ENCODE assay signal across 1 cellular context in genomic region chr2:156343096-156343939, GRCh38.
TF ChIP-seq lines count a peak whose summit lies in the region.

No MANE protein-coding gene starts in this region.

TF ChIP-seq in K562, 482 proteins besides CTCF, POLR2A, EP300 and RAD21 (continued from another document and continues in another):
- TF ChIP-seq RNF219 (CRISPR knock-in tag; IDR thresholded peaks at IDR 0.05) (no peak), MYBL2 (IDR thresholded peaks at IDR 0.05; ENCODE audit: low read depth) (no peak), MYBL2 (CRISPR knock-in tag; IDR thresholded peaks at IDR 0.05; ENCODE audit: borderline replicate concordance) (no peak), ZNF696 (CRISPR knock-in tag; conservative IDR thresholded peaks at IDR 0.05) (no peak), NBN (IDR thresholded peaks at IDR 0.05; ENCODE audit: low read depth) (no peak), TAL1 (IDR thresholded peaks at IDR 0.05) (no peak), ATF1 (CRISPR knock-in tag; IDR thresholded peaks at IDR 0.05) (no peak), ATF1 (tag; IDR thresholded peaks at IDR 0.05) (no peak), TOE1 (IDR thresholded peaks at IDR 0.05; ENCODE audit: borderline replicate concordance) (no peak), TOE1 (CRISPR knock-in tag; IDR thresholded peaks at IDR 0.05; ENCODE audit: borderline replicate concordance, low read depth) (no peak), BCL6 (CRISPR knock-in tag; IDR thresholded peaks at IDR 0.05) (no peak), HDAC8 (tag; IDR thresholded peaks at IDR 0.05) (no peak), BRF1 (IDR thresholded peaks at IDR 0.05; ENCODE audit: borderline replicate concordance, extremely low read depth, insufficient read length) (no peak), MIER1 (IDR thresholded peaks at IDR 0.05; ENCODE audit: low read depth) (no peak), KLF16 (IDR thresholded peaks at IDR 0.05) (no peak), GTF2E2 (tag; IDR thresholded peaks at IDR 0.05) (0 out of 2 replicates have a peak, but pooled peaks have one; percentile 19), ZNF12 (CRISPR knock-in tag; IDR thresholded peaks at IDR 0.05) (no peak), TCF7 (IDR thresholded peaks at IDR 0.05; ENCODE audit: borderline replicate concordance) (no peak), RBM34 (IDR thresholded peaks at IDR 0.05; ENCODE audit: borderline replicate concordance, insufficient read depth, low read length) (no peak), SREBF1 (IDR thresholded peaks at IDR 0.05; ENCODE audit: borderline replicate concordance, low read depth, low read length) (no peak), COPS2 (conservative IDR thresholded peaks at IDR 0.05) (no peak), POLR3A (IDR thresholded peaks at IDR 0.05; ENCODE audit: borderline replicate concordance, extremely low read depth, insufficient read depth, insufficient read length) (no peak), STAG1 (CRISPR knock-in tag; IDR thresholded peaks at IDR 0.05; ENCODE audit: borderline replicate concordance) (no peak), HNRNPH1 (optimal IDR thresholded peaks at IDR 0.05; ENCODE audit: low read depth, low read length) (no peak), TCF15 (CRISPR knock-in tag; IDR thresholded peaks at IDR 0.05) (no peak), ZNF253 (CRISPR knock-in tag; conservative IDR thresholded peaks at IDR 0.05) (no peak), E2F5 (CRISPR knock-in tag; IDR thresholded peaks at IDR 0.05) (no peak), KAT8 (IDR thresholded peaks at IDR 0.05; ENCODE audit: low read depth) (no peak), GTF2B (IDR thresholded peaks at IDR 0.05; ENCODE audit: extremely low read depth, insufficient read length) (no peak), ARNT (IDR thresholded peaks at IDR 0.05) (no peak), XRCC5 (IDR thresholded peaks at IDR 0.05; ENCODE audit: low read depth, low read length) (0 out of 2 replicates have a peak, but pooled peaks have one; percentile 4), ZNF134 (CRISPR knock-in tag; conservative IDR thresholded peaks at IDR 0.05) (no peak), NELFE (IDR thresholded peaks at IDR 0.05; ENCODE audit: insufficient read depth, insufficient read length) (no peak), ZNF707 (CRISPR knock-in tag; conservative IDR thresholded peaks at IDR 0.05) (no peak), ZNF408 (CRISPR knock-in tag; IDR thresholded peaks at IDR 0.05; ENCODE audit: low read depth) (no peak), BACH1 (tag; IDR thresholded peaks at IDR 0.05) (no peak), GTF2A2 (tag; IDR thresholded peaks at IDR 0.05) (no peak), CBX1 (IDR thresholded peaks at IDR 0.05; ENCODE audit: low read depth) (no peak), NR4A1 (CRISPR knock-in tag; IDR thresholded peaks at IDR 0.05) (no peak), NR4A1 (tag; IDR thresholded peaks at IDR 0.05) (no peak), ZBTB1 (CRISPR knock-in tag; IDR thresholded peaks at IDR 0.05; ENCODE audit: borderline replicate concordance, low read depth) (no peak)
- TF ChIP-seq, protein P1, sequence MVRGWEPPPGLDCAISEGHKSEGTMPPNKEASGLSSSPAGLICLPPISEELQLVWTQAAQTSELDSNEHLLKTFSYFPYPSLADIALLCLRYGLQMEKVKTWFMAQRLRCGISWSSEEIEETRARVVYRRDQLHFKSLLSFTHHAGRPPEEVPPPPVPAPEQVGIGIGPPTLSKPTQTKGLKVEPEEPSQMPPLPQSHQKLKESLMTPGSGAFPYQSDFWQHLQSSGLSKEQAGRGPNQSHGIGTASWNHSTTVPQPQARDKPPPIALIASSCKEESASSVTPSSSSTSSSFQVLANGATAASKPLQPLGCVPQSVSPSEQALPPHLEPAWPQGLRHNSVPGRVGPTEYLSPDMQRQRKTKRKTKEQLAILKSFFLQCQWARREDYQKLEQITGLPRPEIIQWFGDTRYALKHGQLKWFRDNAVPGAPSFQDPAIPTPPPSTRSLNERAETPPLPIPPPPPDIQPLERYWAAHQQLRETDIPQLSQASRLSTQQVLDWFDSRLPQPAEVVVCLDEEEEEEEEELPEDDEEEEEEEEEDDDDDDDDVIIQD (CRISPR knock-in tag; IDR thresholded peaks at IDR 0.05), result no peak
- TF ChIP-seq, protein P2, sequence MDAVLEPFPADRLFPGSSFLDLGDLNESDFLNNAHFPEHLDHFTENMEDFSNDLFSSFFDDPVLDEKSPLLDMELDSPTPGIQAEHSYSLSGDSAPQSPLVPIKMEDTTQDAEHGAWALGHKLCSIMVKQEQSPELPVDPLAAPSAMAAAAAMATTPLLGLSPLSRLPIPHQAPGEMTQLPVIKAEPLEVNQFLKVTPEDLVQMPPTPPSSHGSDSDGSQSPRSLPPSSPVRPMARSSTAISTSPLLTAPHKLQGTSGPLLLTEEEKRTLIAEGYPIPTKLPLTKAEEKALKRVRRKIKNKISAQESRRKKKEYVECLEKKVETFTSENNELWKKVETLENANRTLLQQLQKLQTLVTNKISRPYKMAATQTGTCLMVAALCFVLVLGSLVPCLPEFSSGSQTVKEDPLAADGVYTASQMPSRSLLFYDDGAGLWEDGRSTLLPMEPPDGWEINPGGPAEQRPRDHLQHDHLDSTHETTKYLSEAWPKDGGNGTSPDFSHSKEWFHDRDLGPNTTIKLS (IDR thresholded peaks at IDR 0.05; ENCODE audit: borderline replicate concordance, low read depth), result no peak
- TF ChIP-seq, protein P3, sequence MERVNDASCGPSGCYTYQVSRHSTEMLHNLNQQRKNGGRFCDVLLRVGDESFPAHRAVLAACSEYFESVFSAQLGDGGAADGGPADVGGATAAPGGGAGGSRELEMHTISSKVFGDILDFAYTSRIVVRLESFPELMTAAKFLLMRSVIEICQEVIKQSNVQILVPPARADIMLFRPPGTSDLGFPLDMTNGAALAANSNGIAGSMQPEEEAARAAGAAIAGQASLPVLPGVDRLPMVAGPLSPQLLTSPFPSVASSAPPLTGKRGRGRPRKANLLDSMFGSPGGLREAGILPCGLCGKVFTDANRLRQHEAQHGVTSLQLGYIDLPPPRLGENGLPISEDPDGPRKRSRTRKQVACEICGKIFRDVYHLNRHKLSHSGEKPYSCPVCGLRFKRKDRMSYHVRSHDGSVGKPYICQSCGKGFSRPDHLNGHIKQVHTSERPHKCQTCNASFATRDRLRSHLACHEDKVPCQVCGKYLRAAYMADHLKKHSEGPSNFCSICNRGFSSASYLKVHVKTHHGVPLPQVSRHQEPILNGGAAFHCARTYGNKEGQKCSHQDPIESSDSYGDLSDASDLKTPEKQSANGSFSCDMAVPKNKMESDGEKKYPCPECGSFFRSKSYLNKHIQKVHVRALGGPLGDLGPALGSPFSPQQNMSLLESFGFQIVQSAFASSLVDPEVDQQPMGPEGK (CRISPR knock-in tag; IDR thresholded peaks at IDR 0.05; ENCODE audit: borderline replicate concordance), result peak; percentile 50; the same call in 1 of the 2 replicates
- TF ChIP-seq, protein P4, sequence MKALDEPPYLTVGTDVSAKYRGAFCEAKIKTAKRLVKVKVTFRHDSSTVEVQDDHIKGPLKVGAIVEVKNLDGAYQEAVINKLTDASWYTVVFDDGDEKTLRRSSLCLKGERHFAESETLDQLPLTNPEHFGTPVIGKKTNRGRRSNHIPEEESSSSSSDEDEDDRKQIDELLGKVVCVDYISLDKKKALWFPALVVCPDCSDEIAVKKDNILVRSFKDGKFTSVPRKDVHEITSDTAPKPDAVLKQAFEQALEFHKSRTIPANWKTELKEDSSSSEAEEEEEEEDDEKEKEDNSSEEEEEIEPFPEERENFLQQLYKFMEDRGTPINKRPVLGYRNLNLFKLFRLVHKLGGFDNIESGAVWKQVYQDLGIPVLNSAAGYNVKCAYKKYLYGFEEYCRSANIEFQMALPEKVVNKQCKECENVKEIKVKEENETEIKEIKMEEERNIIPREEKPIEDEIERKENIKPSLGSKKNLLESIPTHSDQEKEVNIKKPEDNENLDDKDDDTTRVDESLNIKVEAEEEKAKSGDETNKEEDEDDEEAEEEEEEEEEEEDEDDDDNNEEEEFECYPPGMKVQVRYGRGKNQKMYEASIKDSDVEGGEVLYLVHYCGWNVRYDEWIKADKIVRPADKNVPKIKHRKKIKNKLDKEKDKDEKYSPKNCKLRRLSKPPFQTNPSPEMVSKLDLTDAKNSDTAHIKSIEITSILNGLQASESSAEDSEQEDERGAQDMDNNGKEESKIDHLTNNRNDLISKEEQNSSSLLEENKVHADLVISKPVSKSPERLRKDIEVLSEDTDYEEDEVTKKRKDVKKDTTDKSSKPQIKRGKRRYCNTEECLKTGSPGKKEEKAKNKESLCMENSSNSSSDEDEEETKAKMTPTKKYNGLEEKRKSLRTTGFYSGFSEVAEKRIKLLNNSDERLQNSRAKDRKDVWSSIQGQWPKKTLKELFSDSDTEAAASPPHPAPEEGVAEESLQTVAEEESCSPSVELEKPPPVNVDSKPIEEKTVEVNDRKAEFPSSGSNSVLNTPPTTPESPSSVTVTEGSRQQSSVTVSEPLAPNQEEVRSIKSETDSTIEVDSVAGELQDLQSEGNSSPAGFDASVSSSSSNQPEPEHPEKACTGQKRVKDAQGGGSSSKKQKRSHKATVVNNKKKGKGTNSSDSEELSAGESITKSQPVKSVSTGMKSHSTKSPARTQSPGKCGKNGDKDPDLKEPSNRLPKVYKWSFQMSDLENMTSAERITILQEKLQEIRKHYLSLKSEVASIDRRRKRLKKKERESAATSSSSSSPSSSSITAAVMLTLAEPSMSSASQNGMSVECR (CRISPR knock-in tag; IDR thresholded peaks at IDR 0.05), result no peak
- TF ChIP-seq, protein P5, sequence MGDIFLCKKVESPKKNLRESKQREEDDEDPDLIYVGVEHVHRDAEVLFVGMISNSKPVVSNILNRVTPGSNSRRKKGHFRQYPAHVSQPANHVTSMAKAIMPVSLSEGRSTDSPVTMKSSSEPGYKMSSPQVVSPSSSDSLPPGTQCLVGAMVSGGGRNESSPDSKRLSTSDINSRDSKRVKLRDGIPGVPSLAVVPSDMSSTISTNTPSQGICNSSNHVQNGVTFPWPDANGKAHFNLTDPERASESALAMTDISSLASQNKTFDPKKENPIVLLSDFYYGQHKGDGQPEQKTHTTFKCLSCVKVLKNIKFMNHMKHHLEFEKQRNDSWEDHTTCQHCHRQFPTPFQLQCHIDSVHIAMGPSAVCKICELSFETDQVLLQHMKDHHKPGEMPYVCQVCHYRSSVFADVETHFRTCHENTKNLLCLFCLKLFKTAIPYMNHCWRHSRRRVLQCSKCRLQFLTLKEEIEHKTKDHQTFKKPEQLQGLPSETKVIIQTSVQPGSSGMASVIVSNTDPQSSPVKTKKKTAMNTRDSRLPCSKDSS (IDR thresholded peaks at IDR 0.05; ENCODE audit: low read depth, partially characterized antibody), result no peak
- TF ChIP-seq, protein P6, sequence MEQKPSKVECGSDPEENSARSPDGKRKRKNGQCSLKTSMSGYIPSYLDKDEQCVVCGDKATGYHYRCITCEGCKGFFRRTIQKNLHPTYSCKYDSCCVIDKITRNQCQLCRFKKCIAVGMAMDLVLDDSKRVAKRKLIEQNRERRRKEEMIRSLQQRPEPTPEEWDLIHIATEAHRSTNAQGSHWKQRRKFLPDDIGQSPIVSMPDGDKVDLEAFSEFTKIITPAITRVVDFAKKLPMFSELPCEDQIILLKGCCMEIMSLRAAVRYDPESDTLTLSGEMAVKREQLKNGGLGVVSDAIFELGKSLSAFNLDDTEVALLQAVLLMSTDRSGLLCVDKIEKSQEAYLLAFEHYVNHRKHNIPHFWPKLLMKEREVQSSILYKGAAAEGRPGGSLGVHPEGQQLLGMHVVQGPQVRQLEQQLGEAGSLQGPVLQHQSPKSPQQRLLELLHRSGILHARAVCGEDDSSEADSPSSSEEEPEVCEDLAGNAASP (IDR thresholded peaks at IDR 0.05), result no peak
- TF ChIP-seq, protein P7, sequence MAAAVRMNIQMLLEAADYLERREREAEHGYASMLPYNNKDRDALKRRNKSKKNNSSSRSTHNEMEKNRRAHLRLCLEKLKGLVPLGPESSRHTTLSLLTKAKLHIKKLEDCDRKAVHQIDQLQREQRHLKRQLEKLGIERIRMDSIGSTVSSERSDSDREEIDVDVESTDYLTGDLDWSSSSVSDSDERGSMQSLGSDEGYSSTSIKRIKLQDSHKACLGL (CRISPR knock-in tag; IDR thresholded peaks at IDR 0.05; ENCODE audit: borderline replicate concordance, poor library complexity, severe bottlenecking), result no peak
